21 cellular contexts compared by ENCODE assay signal in the genomic region with DNA sequence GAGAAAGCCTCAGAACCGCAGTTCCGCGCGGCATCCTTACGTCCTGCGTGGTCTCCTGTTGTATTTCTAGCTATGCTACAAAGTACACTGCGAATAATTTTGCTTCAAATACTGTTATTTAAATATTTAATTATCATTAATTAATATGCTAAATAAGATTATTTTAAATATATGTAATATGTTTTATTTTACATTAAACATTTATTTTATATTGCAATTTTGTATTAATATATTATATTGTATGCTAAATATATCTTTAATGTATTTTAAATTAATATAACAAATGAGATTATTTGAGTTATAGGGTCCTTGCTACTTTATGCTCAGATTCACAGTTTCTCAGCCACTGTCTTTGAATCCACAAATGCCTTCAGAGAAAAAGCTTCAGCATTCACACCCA.
DNase-seq lines count a peak whose midpoint lies in the region; ATAC-seq, FAIRE-seq and TF ChIP-seq lines count a peak whose summit lies in the region.
"Had no signal": no experiment of that assay in that cellular context is flagged by ENCODE, and none has a peak within 500 bp of the region (broad histone marks: within the 10 kb centered on the region; RNA-seq: fewer than 3 reads in every experiment).

No MANE protein-coding gene starts in this region.

- H3K4me3 Mint-ChIP-seq in endodermal cell, result no peak overlapping the region
- no peak overlapping the region for H3K4me3 Mint-ChIP-seq in activated T-cell treated with anti-CD3 and anti-CD28 coated beads, Interleukin-2, amount 50 U/mL, for 4 hours
- H3K4me3 Mint-ChIP-seq: B cell; CD8-positive, alpha-beta T cell; HFFc6 had no signal

- H3K27ac ChIP-seq in endodermal cell (ENCODE audit: low read depth, low read length) (no peak overlapping the region), neuronal stem cell (replicated peaks; ENCODE audit: low read length) (no peak overlapping the region), brain microvascular endothelial cell (no peak overlapping the region)

- no peaks in the 10 kb centered on the region for H3K27me3 Mint-ChIP-seq in endodermal cell (ENCODE audit: insufficient read depth)
- H3K27me3 Mint-ChIP-seq in activated T-cell treated with anti-CD3 and anti-CD28 coated beads, Interleukin-2, amount 50 U/mL, for 4 hours (ENCODE audit: low read depth), result peaks cover 28% of the 10 kb centered on the region

- peak overlapping the region; percentile 70 for H2AK5ac ChIP-seq in neuronal stem cell (ENCODE audit: low read depth, low read length)

- H3K79me1 ChIP-seq in neuronal stem cell (ENCODE audit: low read depth, low read length), result no peaks in the 10 kb centered on the region

- H3K9ac ChIP-seq in endodermal cell (ENCODE audit: extremely low read depth, low read length, poor library complexity, severe bottlenecking) (no peak overlapping the region), neuronal stem cell (ENCODE audit: low read depth, low read length, poor library complexity) (no peak overlapping the region)
- H3K9ac ChIP-seq: BLaER1 treated with 17β-estradiol and CSF1 and Interleukin-3, amounts not matched to agents 10 nM and 100 nM had no signal

- no peak for ATAC-seq in activated T-cell treated with anti-CD3 and anti-CD28 coated beads, Interleukin-2, amount 50 U/mL, for 4 hours
- ATAC-seq: CD8-positive, alpha-beta T cell; HCT116 had no signal

- H3K4me1 ChIP-seq in endodermal cell (ENCODE audit: control insufficient read depth, insufficient read depth, low read length) (no peaks in the 10 kb centered on the region), neuronal stem cell (ENCODE audit: control insufficient read depth in 2 of 2, insufficient read depth in 1 of 2, low read depth in 1 of 2, low read length in 2 of 2) (no peaks in the 10 kb centered on the region)
- H3K4me1 ChIP-seq: BLaER1 treated with 17β-estradiol and CSF1 and Interleukin-3, amounts not matched to agents 10 nM and 100 nM had no signal

- no peak overlapping the region for H2BK5ac ChIP-seq in neuronal stem cell (ENCODE audit: low read length)

- H3K4ac ChIP-seq in neuronal stem cell (ENCODE audit: low read length), result no peak overlapping the region

- no peak overlapping the region for H4K8ac ChIP-seq in neuronal stem cell (ENCODE audit: low read depth, low read length)

- H2BK120ac ChIP-seq in neuronal stem cell (ENCODE audit: low read depth, low read length), result no peak overlapping the region

- peak overlapping the region; percentile 24 for H4K91ac ChIP-seq in neuronal stem cell (ENCODE audit: low read depth, low read length, poor library complexity)

- H3K9me3 Mint-ChIP-seq in endodermal cell, result peaks cover 2% of the 10 kb centered on the region
- H3K9me3 Mint-ChIP-seq in activated T-cell treated with anti-CD3 and anti-CD28 coated beads, Interleukin-2, amount 50 U/mL, for 4 hours, result peaks cover 7% of the 10 kb centered on the region
- H3K9me3 Mint-ChIP-seq: CD8-positive, alpha-beta T cell had no signal

- H3K4me3 ChIP-seq in endodermal cell (ENCODE audit: low read length) (no peak overlapping the region), neuronal stem cell (ENCODE audit: low read length in 2 of 2) (no peak overlapping the region), brain microvascular endothelial cell (ENCODE audit: low read depth, low read length) (no peak overlapping the region)
- H3K4me3 ChIP-seq: BLaER1 treated with 17β-estradiol and CSF1 and Interleukin-3, amounts not matched to agents 10 nM and 100 nM had no signal

- H2BK12ac ChIP-seq in neuronal stem cell (ENCODE audit: low read length), result no peak overlapping the region

- no peak for DNase-seq in endodermal cell
- no peak for DNase-seq in neuronal stem cell (ENCODE audit: low spot score)
- DNase-seq in brain microvascular endothelial cell, result no peak
- DNase-seq in T-helper 1 cell, result no peak
- no peak for DNase-seq in COLO668 (lab: John Stamatoyannopoulos, UW; ENCODE audit: unreplicated experiment)
- no peak for DNase-seq in activated T-cell treated with anti-CD3 and anti-CD28 coated beads, Interleukin-2, amount 50 U/mL, for 4 hours
- DNase-seq: 8988T; CD8-positive, alpha-beta T cell; GDM1; GOT3; H7; HFFc6; IMR-90 had no signal

- H3K36me3 Mint-ChIP-seq in endodermal cell (ENCODE audit: low read depth), result no peaks in the 10 kb centered on the region
- no peaks in the 10 kb centered on the region for H3K36me3 Mint-ChIP-seq in activated T-cell treated with anti-CD3 and anti-CD28 coated beads, Interleukin-2, amount 50 U/mL, for 4 hours (ENCODE audit: insufficient read depth)
- H3K36me3 Mint-ChIP-seq: CD8-positive, alpha-beta T cell had no signal

- H3K27me3 ChIP-seq in endodermal cell (ENCODE audit: control insufficient read depth, insufficient read depth, low read length, poor library complexity, severe bottlenecking) (no peaks in the 10 kb centered on the region), neuronal stem cell (ENCODE audit: control insufficient read depth in 3 of 3, insufficient read depth in 3 of 3, low read depth in 1 of 3, low read length in 3 of 3) (no peaks in the 10 kb centered on the region), brain microvascular endothelial cell (replicated peaks) (no peaks in the 10 kb centered on the region)
- H3K27me3 ChIP-seq: BLaER1 treated with 17β-estradiol and CSF1 and Interleukin-3, amounts not matched to agents 10 nM and 100 nM had no signal

- FAIRE-seq in G401.6 (lab: Jason Lieb, UNC), result peak; percentile 92
- FAIRE-seq: D721Med, GM12892, GM18507, HTR-8/SVneo had no signal

- no peak overlapping the region for H3K14ac ChIP-seq in neuronal stem cell (ENCODE audit: low read length)

- no peak overlapping the region for H2BK15ac ChIP-seq in neuronal stem cell (ENCODE audit: low read length)

- in situ Hi-C loops in brain microvascular endothelial cell (cut with HindIII; ENCODE audit: low pct_ligation_motif_present, low sequenced_read_pairs), result no loop called here

- H3K4me2 ChIP-seq in neuronal stem cell (ENCODE audit: insufficient read depth, low read length, poor library complexity, severe bottlenecking), result no peak overlapping the region
- H3K4me2 ChIP-seq: BLaER1 treated with 17β-estradiol and CSF1 and Interleukin-3, amounts not matched to agents 10 nM and 100 nM had no signal

- H3K27ac Mint-ChIP-seq in endodermal cell, result peak overlapping the region; percentile 39
- H3K27ac Mint-ChIP-seq: B cell; CD8-positive, alpha-beta T cell; HFFc6 had no signal

- WGBS in endodermal cell (ENCODE audit: insufficient coverage in 1 of 2, insufficient read length in 1 of 2), 2 experiments, result 94 to 100% methylated on average over 1 to 6 of the region's 7 CpGs
- WGBS in neuronal stem cell (ENCODE audit: extremely low coverage in 2 of 2, insufficient read length in 2 of 2, insufficient replicate concordance in 1 of 2), 2 donors, result no CpG with 5 or more reads among the region's 7 CpGs

- no peaks in the 10 kb centered on the region for H3K9me3 ChIP-seq in endodermal cell (ENCODE audit: control insufficient read depth, low read length)
- H3K9me3 ChIP-seq in neuronal stem cell (replicated peaks in 1 of 2; ENCODE audit: control insufficient read depth in 2 of 2, insufficient read depth in 1 of 2, low read depth in 1 of 2, low read length in 2 of 2), result no peaks in the 10 kb centered on the region

- H3K4me1 Mint-ChIP-seq in endodermal cell, result no peaks in the 10 kb centered on the region
- no peaks in the 10 kb centered on the region for H3K4me1 Mint-ChIP-seq in activated T-cell treated with anti-CD3 and anti-CD28 coated beads, Interleukin-2, amount 50 U/mL, for 4 hours (ENCODE audit: low read depth)
- H3K4me1 Mint-ChIP-seq: B cell had no signal

- no peak overlapping the region for H2AFZ ChIP-seq in neuronal stem cell (ENCODE audit: low read length)

- H3K23ac ChIP-seq in neuronal stem cell (ENCODE audit: low read depth, low read length, poor library complexity), result no peak overlapping the region

- H3K36me3 ChIP-seq in endodermal cell (ENCODE audit: control insufficient read depth, insufficient read depth, low read length) (no peaks in the 10 kb centered on the region), neuronal stem cell (replicated peaks in 1 of 2; ENCODE audit: control insufficient read depth in 2 of 2, insufficient read depth in 2 of 2, low read length in 2 of 2) (no peaks in the 10 kb centered on the region), brain microvascular endothelial cell (replicated peaks) (no peaks in the 10 kb centered on the region)
- H3K36me3 ChIP-seq: BLaER1 treated with 17β-estradiol and CSF1 and Interleukin-3, amounts not matched to agents 10 nM and 100 nM had no signal

- H3K18ac ChIP-seq in neuronal stem cell (ENCODE audit: low read length), result no peak overlapping the region

- no peak for TF ChIP-seq CTCF in endodermal cell (conservative IDR thresholded peaks at IDR 0.05)
- TF ChIP-seq CTCF in brain microvascular endothelial cell (IDR thresholded peaks at IDR 0.05; ENCODE audit: low read depth, low read length, missing control alignments), result no peak
